ENCODE assay signal across 1 cellular context in the genomic region with DNA sequence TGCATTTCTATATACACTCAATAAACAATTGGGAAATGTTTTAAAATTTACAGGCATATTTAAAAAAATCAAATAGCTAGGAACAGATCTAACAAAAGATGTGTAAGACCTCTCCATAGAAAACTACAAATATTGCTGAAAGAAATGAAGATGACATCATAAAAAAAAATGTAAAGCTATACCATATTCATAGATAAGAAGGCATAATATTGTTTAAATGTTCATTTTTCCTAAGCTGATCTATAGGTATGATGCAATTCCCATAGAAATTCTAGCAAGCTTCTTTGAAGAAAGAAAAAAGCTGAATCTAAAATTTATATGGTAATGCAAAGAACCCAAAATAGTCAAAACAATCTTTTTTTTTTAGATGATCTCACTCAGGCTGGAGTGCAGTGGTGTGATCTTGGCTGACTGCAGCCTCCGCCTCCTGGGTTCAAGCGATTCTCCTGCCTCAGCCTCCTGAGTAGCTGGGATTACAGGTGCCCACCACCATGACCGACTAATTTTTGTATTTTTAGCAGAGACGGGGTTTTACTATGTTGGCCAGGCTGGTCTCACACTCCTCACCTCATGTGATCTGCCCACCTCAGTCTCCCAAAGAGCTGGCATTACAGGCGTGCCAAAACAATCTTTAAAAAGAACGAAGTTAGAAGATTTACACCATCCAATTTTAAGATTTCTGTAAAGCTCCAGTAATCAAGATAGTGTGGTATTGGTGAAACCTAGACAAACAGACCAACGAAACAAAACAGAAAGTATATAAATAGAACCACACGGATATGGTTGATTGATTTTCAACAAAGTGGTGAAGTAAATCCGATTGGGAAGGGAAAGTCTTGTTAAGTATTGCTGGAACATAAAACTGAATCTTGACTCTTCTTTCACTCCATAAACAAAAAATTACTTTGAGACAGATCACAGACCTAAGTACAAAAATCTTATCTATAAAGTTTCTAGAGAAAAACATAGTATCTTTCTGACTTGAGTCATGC.
A peak's percentile ranks its signal among the peaks of the same experiment; 100 is the strongest.
TF ChIP-seq lines count a peak whose summit lies in the region.

No MANE protein-coding gene starts in this region.

TF ChIP-seq in K562, 482 proteins besides CTCF, POLR2A, EP300 and RAD21 (continued from another document):
- TF ChIP-seq E2F8 (IDR thresholded peaks at IDR 0.05; ENCODE audit: low read depth, partially characterized antibody): no peak
- TF ChIP-seq FOXM1 (IDR thresholded peaks at IDR 0.05; ENCODE audit: low read depth): no peak
- no peak for TF ChIP-seq FOXM1 (CRISPR knock-in tag; IDR thresholded peaks at IDR 0.05; ENCODE audit: low read depth)
- TF ChIP-seq ZNF609 (CRISPR knock-in tag; IDR thresholded peaks at IDR 0.05; ENCODE audit: borderline replicate concordance): no peak
- TF ChIP-seq SIX5 (IDR thresholded peaks at IDR 0.05; ENCODE audit: borderline replicate concordance in 1 of 2, insufficient read depth in 1 of 2, low read depth in 1 of 2, low read length in 2 of 2): no peak
- peak; percentile 60; the same call in 1 of the 2 replicates for TF ChIP-seq HDAC2 (IDR thresholded peaks at IDR 0.05)
- TF ChIP-seq POLR2G (IDR thresholded peaks at IDR 0.05; ENCODE audit: low read depth, low read length): no peak
